ENCODE assay signal across 8 cellular contexts in the genomic region with DNA sequence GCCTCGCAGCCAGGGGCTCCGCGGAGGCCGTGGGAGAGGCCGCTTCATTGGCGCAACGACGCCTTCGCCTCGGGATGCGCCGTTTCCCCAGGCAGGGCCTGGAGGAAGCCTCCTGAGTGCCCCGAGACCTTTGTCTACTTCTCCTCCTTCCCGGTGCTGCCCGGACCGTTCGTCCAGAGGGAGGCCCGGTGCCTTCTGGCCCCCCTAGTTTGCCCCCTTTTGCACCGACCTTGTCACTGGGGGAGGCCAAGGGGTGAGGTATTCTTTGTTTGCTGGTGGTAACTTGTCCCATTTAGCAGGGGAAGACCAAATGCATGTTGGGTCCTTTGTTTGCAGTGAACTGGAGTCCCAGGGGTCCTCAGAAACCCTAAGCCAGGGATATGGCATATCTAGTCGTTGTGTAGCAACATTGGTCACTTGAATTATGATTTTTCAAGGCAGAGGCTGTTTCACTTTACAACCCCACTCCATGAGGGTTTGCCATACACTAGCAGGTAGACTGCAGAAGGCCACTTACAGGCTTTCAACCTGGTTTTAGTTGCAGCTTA. TPM values are rescaled to one million over a fixed set of nuclear protein-coding genes. Genes with fewer than 3 reads are reported as not detected.
DNase-seq lines count a peak whose midpoint lies in the region; ATAC-seq and TF ChIP-seq lines count a peak whose summit lies in the region.

No MANE protein-coding gene starts in this region.

- TF ChIP-seq CTCF in breast epithelium (IDR thresholded peaks at IDR 0.05) = no peak

- H3K4me1 Mint-ChIP-seq in CD4-positive, alpha-beta memory T cell = peaks cover 15 to 27% (median 22%) of the 10 kb centered on the region in 4 donors

- H3K4me1 ChIP-seq in CD4-positive, alpha-beta memory T cell (ENCODE audit: insufficient read depth, low read length) = peaks cover 27% of the 10 kb centered on the region
- H3K4me1 ChIP-seq in breast epithelium (peaks cover 4 to 9% of the 10 kb centered on the region in 2 donors), muscle layer of colon (ENCODE audit: insufficient read depth, low read length) (peaks cover 20% of the 10 kb centered on the region)

- CTCF ChIA-PET in CD4-positive, alpha-beta memory T cell (lab: Charles Lee; ENCODE audit: partially characterized antibody) = no interaction called here

- H3K9ac ChIP-seq in muscle layer of colon (ENCODE audit: low read length) = peak overlapping the region; percentile 79

- H3K27me3 ChIP-seq in CD4-positive, alpha-beta memory T cell (ENCODE audit: insufficient read depth, low read length) = no peaks in the 10 kb centered on the region
- H3K27me3 ChIP-seq in breast epithelium = no peaks in the 10 kb centered on the region
- no peaks in the 10 kb centered on the region for H3K27me3 ChIP-seq in muscle layer of colon (ENCODE audit: control insufficient read depth in 1 of 2, insufficient read depth in 2 of 2, low read length in 2 of 2)

- intact Hi-C loops in CD4-positive, alpha-beta memory T cell (cut with micrococcal nuclease) = loop anchor here (1.0 to 5.0 kb wide), 5 partner anchors 15 to 423 kb away; partner anchors contain the start of genes ELP6, PTPN23 and SMARCC1
- intact Hi-C loops in breast epithelium (cut with DNase I; ENCODE audit: low total_unique reads) = no loop called here

- H3K27ac ChIP-seq in CD4-positive, alpha-beta memory T cell (ENCODE audit: low read depth, low read length) = peak overlapping the region; percentile 90
- H3K27ac ChIP-seq in KOPT-K1 (ENCODE audit: low read depth, low read length, poor library complexity, severe bottlenecking) (peak overlapping the region; percentile 84), breast epithelium (peak overlapping the region; percentile 92 to 94), muscle layer of colon (ENCODE audit: low read depth, low read length) (peak overlapping the region; percentile 88)

- H3K36me3 ChIP-seq in CD4-positive, alpha-beta memory T cell (ENCODE audit: insufficient read depth, low read length) = no peaks in the 10 kb centered on the region
- peaks cover 26% of the 10 kb centered on the region for H3K36me3 ChIP-seq in KOPT-K1 (ENCODE audit: insufficient read depth, low read length)
- no peaks in the 10 kb centered on the region for H3K36me3 ChIP-seq in breast epithelium
- no peaks in the 10 kb centered on the region for H3K36me3 ChIP-seq in muscle layer of colon (ENCODE audit: insufficient read depth, low read length)

- H3K27ac Mint-ChIP-seq in CD4-positive, alpha-beta memory T cell = peak overlapping the region; percentile 91 to 98 (median 96)

- no peaks in the 10 kb centered on the region for H3K27me3 Mint-ChIP-seq in CD4-positive, alpha-beta memory T cell

- peak overlapping the region; percentile 89 to 94 (median 93) for H3K4me3 Mint-ChIP-seq in CD4-positive, alpha-beta memory T cell

- peaks cover 4 to 15% of the 10 kb centered on the region in 2 donors for H3K36me3 Mint-ChIP-seq in CD4-positive, alpha-beta memory T cell

- TF ChIP-seq POLR2A in breast epithelium (IDR thresholded peaks at IDR 0.05) = no peak

- POLR2A ChIA-PET in CD4-positive, alpha-beta memory T cell (lab: Charles Lee; ENCODE audit: partially characterized antibody) = interaction anchor here (1.2 to 2.3 kb wide), 2 partner anchors 22 to 23 kb away, joined by 4 to 8 read pairs; partner anchors contain the start of gene SMARCC1

- H3K9me3 ChIP-seq in CD4-positive, alpha-beta memory T cell (ENCODE audit: control insufficient read depth in 1 of 2, low read length in 2 of 2) = no peaks in the 10 kb centered on the region
- H3K9me3 ChIP-seq in KOPT-K1 (ENCODE audit: insufficient read depth, low read length, poor library complexity, severe bottlenecking) (no peaks in the 10 kb centered on the region), breast epithelium (no peaks in the 10 kb centered on the region), muscle layer of colon (ENCODE audit: low read length) (no peaks in the 10 kb centered on the region)

- no peak for DNase-seq in CD4-positive, alpha-beta memory T cell
- no peak for DNase-seq in breast epithelium (ENCODE audit: low spot score in 2 of 2)
- DNase-seq in HT-29 (ENCODE audit: low spot score) = no peak
- DNase-seq in left lobe of liver (ENCODE audit: low spot score) = no peak

- no peaks in the 10 kb centered on the region for H3K9me3 Mint-ChIP-seq in CD4-positive, alpha-beta memory T cell

- ATAC-seq in HG02884 (IDR thresholded peaks at IDR 0.05; ENCODE audit: unreplicated experiment) = no peak
- ATAC-seq in left lobe of liver = no peak
- ATAC-seq in GM21447 (IDR thresholded peaks at IDR 0.05; ENCODE audit: unreplicated experiment) = no peak

- H3K4me3 ChIP-seq in CD4-positive, alpha-beta memory T cell (ENCODE audit: low read length in 2 of 2) = peak overlapping the region; percentile 43 to 95
- peak overlapping the region; percentile 77 to 91 (median 80) for H3K4me3 ChIP-seq in breast epithelium
- H3K4me3 ChIP-seq in muscle layer of colon (ENCODE audit: low read depth in 1 of 2, low read length in 2 of 2) = peak overlapping the region; percentile 69 to 82

RNA-seq across cellular contexts. Expression of gene DHX30, which starts 0.6 kb away (rescaled TPM):
- 10 to 100 TPM; 86.5 to 93.0 TPM for total RNA-seq in CD4-positive, alpha-beta memory T cell
- polyA plus RNA-seq in CD4-positive, alpha-beta memory T cell = 10 to 100 TPM; 31.3 to 49.0 TPM
- total RNA-seq in breast epithelium (10 to 100 TPM; 46.4 to 72.4 (median 68.1) TPM), left lobe of liver (27.8 TPM)
- 86.5 and 89.3 TPM in 2 replicates for total RNA-seq in HT-29 (2014; rRNA removed; shearing (Covaris generic))

RNA-seq across cellular contexts. Expression of gene SMARCC1, which starts 21.9 kb away (rescaled TPM):
- total RNA-seq in CD4-positive, alpha-beta memory T cell = 100 to 1,000 TPM in 1 of 2 experiments, 10 to 100 TPM in 1; 85.7 to 101 TPM
- 10 to 100 TPM; 29.5 to 59.6 TPM for polyA plus RNA-seq in CD4-positive, alpha-beta memory T cell
- 10 to 100 TPM; 27.4 to 63.2 (median 61.9) TPM for total RNA-seq in breast epithelium
- total RNA-seq in HT-29 (2014; rRNA removed; shearing (Covaris generic)) = 22.4 and 38.9 TPM in 2 replicates
- total RNA-seq in left lobe of liver = 23.8 TPM
